Comparison of ENCODE assay signal across 1 cellular context in genomic region chr1:23553206-23553895, GRCh38.
TF ChIP-seq lines count a peak whose summit lies in the region.

No MANE protein-coding gene starts in this region.

TF ChIP-seq in SK-N-SH treated with all-trans-retinoic acid at 6 μM for 48 hours, 23 proteins besides CTCF, POLR2A, EP300 and RAD21 (continued from another document):
- no peak for TF ChIP-seq POU6F1 (CRISPR knock-in tag; IDR thresholded peaks at IDR 0.05; ENCODE audit: borderline replicate concordance, low read depth)
- TF ChIP-seq SNAI2 (CRISPR knock-in tag; IDR thresholded peaks at IDR 0.05): no peak
- no peak for TF ChIP-seq CSDC2 (CRISPR knock-in tag; IDR thresholded peaks at IDR 0.05)
- no peak for TF ChIP-seq ZFP3 (CRISPR knock-in tag; IDR thresholded peaks at IDR 0.05)
- TF ChIP-seq ISL1 (CRISPR knock-in tag; IDR thresholded peaks at IDR 0.05): no peak
- TF ChIP-seq PATZ1 (CRISPR knock-in tag; IDR thresholded peaks at IDR 0.05; ENCODE audit: borderline replicate concordance): no peak
- no peak for TF ChIP-seq TCF4 (CRISPR knock-in tag; IDR thresholded peaks at IDR 0.05; ENCODE audit: borderline replicate concordance)
- TF ChIP-seq TOX (CRISPR knock-in tag; IDR thresholded peaks at IDR 0.05; ENCODE audit: borderline replicate concordance): no peak
- no peak for TF ChIP-seq GLIS3 (CRISPR knock-in tag; IDR thresholded peaks at IDR 0.05)
